ENCODE assay signal across 9 cellular contexts in genomic region chr11:26297179-26297970, GRCh38. TPM values are rescaled to one million over a fixed set of nuclear protein-coding genes. Genes with fewer than 3 reads are reported as not detected.
DNase-seq lines count a peak whose midpoint lies in the region; ATAC-seq and TF ChIP-seq lines count a peak whose summit lies in the region.
"Had no signal": no experiment of that assay in that cellular context is flagged by ENCODE, and none has a peak within 500 bp of the region (broad histone marks: within the 10 kb centered on the region; RNA-seq: fewer than 3 reads in every experiment).

No MANE protein-coding gene starts in this region.

- H3K9me3 ChIP-seq in esophagus muscularis mucosa (no peaks in the 10 kb centered on the region), neuronal stem cell (replicated peaks in 1 of 2; ENCODE audit: control insufficient read depth in 2 of 2, insufficient read depth in 1 of 2, low read depth in 1 of 2, low read length in 2 of 2) (no peaks in the 10 kb centered on the region), T-helper 17 cell (ENCODE audit: control insufficient read depth, low read length, poor library complexity, severe bottlenecking) (no peaks in the 10 kb centered on the region)

- no peak overlapping the region for H3K27ac Mint-ChIP-seq in naive thymus-derived CD8-positive, alpha-beta T cell
- no peak overlapping the region for H3K27ac Mint-ChIP-seq in T-helper 17 cell

- peaks cover 1 to 7% (median 3%) of the 10 kb centered on the region in 5 donors for H3K27me3 Mint-ChIP-seq in naive thymus-derived CD8-positive, alpha-beta T cell
- H3K27me3 Mint-ChIP-seq in T-helper 17 cell, result peaks cover 12% of the 10 kb centered on the region

- ATAC-seq in GM21529 (IDR thresholded peaks at IDR 0.05; ENCODE audit: unreplicated experiment) (peak; percentile 85), T-helper 17 cell (no peak)
- no peak for ATAC-seq in naive thymus-derived CD8-positive, alpha-beta T cell

- no peak for TF ChIP-seq EP300 in esophagus muscularis mucosa (IDR thresholded peaks at IDR 0.05)

- H3K4me2 ChIP-seq in neuronal stem cell (ENCODE audit: insufficient read depth, low read length, poor library complexity, severe bottlenecking), result no peak overlapping the region

- no peak overlapping the region for H3K4ac ChIP-seq in neuronal stem cell (ENCODE audit: low read length)

- H2AK5ac ChIP-seq in neuronal stem cell (ENCODE audit: low read depth, low read length), result no peak overlapping the region

- DNase-seq in EH (ENCODE audit: low read depth), result peak; percentile 48
- DNase-seq in Jurkat, Clone E6-1 (ENCODE audit: low read depth, low spot score), result peak; percentile 52
- no peak for DNase-seq in esophagus muscularis mucosa (ENCODE audit: extremely low spot score)
- DNase-seq in neuronal stem cell (ENCODE audit: low spot score), result peak; percentile 45
- DNase-seq in naive thymus-derived CD8-positive, alpha-beta T cell, result no peak
- DNase-seq in T-helper 17 cell, result no peak

- H2BK120ac ChIP-seq in neuronal stem cell (ENCODE audit: low read depth, low read length), result no peak overlapping the region

- intact Hi-C loops in esophagus muscularis mucosa (cut with DNase I), result loop anchor here (5.0 kb wide), 1 partner anchor 350 kb away; no protein-coding TSS in a partner anchor

- no peaks in the 10 kb centered on the region for H3K27me3 ChIP-seq in esophagus muscularis mucosa
- no peaks in the 10 kb centered on the region for H3K27me3 ChIP-seq in neuronal stem cell (ENCODE audit: control insufficient read depth in 3 of 3, insufficient read depth in 3 of 3, low read depth in 1 of 3, low read length in 3 of 3)

- H3K9me3 Mint-ChIP-seq in naive thymus-derived CD8-positive, alpha-beta T cell, result no peaks in the 10 kb centered on the region

- no peak overlapping the region for H2BK5ac ChIP-seq in neuronal stem cell (ENCODE audit: low read length)

- 14% methylated on average over 5 of the region's 5 CpGs for WGBS in esophagus muscularis mucosa
- WGBS in neuronal stem cell (ENCODE audit: extremely low coverage in 2 of 2, insufficient read length in 2 of 2, insufficient replicate concordance in 1 of 2), 2 donors, result no CpG with 5 or more reads among the region's 5 CpGs

- no peak overlapping the region for H3K4me3 ChIP-seq in Jurkat, Clone E6-1 (ENCODE audit: low read length)
- H3K4me3 ChIP-seq in esophagus muscularis mucosa (no peak overlapping the region), neuronal stem cell (ENCODE audit: low read length in 2 of 2) (no peak overlapping the region)

- H3K14ac ChIP-seq in neuronal stem cell (ENCODE audit: low read length), result no peak overlapping the region

- H3K23ac ChIP-seq in neuronal stem cell (ENCODE audit: low read depth, low read length, poor library complexity), result no peak overlapping the region

- no peaks in the 10 kb centered on the region for H3K36me3 ChIP-seq in esophagus muscularis mucosa
- H3K36me3 ChIP-seq in neuronal stem cell (replicated peaks in 1 of 2; ENCODE audit: control insufficient read depth in 2 of 2, insufficient read depth in 2 of 2, low read length in 2 of 2), result no peaks in the 10 kb centered on the region

- H3K4me1 ChIP-seq in esophagus muscularis mucosa (peaks cover 0 to 11% (median 7%) of the 10 kb centered on the region in 4 donors), neuronal stem cell (ENCODE audit: control insufficient read depth in 2 of 2, insufficient read depth in 1 of 2, low read depth in 1 of 2, low read length in 2 of 2) (no peaks in the 10 kb centered on the region)

- TF ChIP-seq POLR2A in esophagus muscularis mucosa (IDR thresholded peaks at IDR 0.05; ENCODE audit: low read depth), result no peak

- H3K4me3 Mint-ChIP-seq in naive thymus-derived CD8-positive, alpha-beta T cell, result no peak overlapping the region
- H3K4me3 Mint-ChIP-seq in T-helper 17 cell, result no peak overlapping the region

- no peak overlapping the region for H2BK12ac ChIP-seq in neuronal stem cell (ENCODE audit: low read length)

- H4K91ac ChIP-seq in neuronal stem cell (ENCODE audit: low read depth, low read length, poor library complexity), result no peak overlapping the region

- H3K36me3 Mint-ChIP-seq in naive thymus-derived CD8-positive, alpha-beta T cell, result no peaks in the 10 kb centered on the region
- H3K36me3 Mint-ChIP-seq in T-helper 17 cell (ENCODE audit: low read depth), result no peaks in the 10 kb centered on the region

- TF ChIP-seq CTCF in esophagus muscularis mucosa (IDR thresholded peaks at IDR 0.05), result peak; percentile 36 to 68 (median 49)

- peak overlapping the region; percentile 53 for H2AFZ ChIP-seq in neuronal stem cell (ENCODE audit: low read length)

- H3K27ac ChIP-seq in esophagus muscularis mucosa (replicated peaks in 1 of 4) (no peak overlapping the region), neuronal stem cell (replicated peaks; ENCODE audit: low read length) (no peak overlapping the region)

- H3K4me1 Mint-ChIP-seq in naive thymus-derived CD8-positive, alpha-beta T cell, result no peaks in the 10 kb centered on the region
- no peaks in the 10 kb centered on the region for H3K4me1 Mint-ChIP-seq in T-helper 17 cell

- no peaks in the 10 kb centered on the region for H3K79me1 ChIP-seq in neuronal stem cell (ENCODE audit: low read depth, low read length)

- POLR2A ChIA-PET in naive thymus-derived CD8-positive, alpha-beta T cell (lab: Charles Lee), result no interaction called here

- no peak overlapping the region for H3K18ac ChIP-seq in neuronal stem cell (ENCODE audit: low read length)

- no peak overlapping the region for H2BK15ac ChIP-seq in neuronal stem cell (ENCODE audit: low read length)

- H4K8ac ChIP-seq in neuronal stem cell (ENCODE audit: low read depth, low read length), result no peak overlapping the region

- no peak overlapping the region for H3K9ac ChIP-seq in neuronal stem cell (ENCODE audit: low read depth, low read length, poor library complexity)

TF ChIP-seq in PFSK-1, 5 proteins besides CTCF, POLR2A, EP300 and RAD21:
- TF ChIP-seq REST (IDR thresholded peaks at IDR 0.05; ENCODE audit: insufficient read depth in 1 of 2, low read depth in 2 of 2, low read length in 2 of 2) (no peak), FOXP2 (optimal IDR thresholded peaks at IDR 0.05; ENCODE audit: borderline replicate concordance, extremely low read depth, extremely low read length, insufficient read depth) (peak; percentile 53)
TF ChIP-seq in PFSK-1: peak in this region for 1.

RNA-seq across cellular contexts. Expression of gene ANO3, which starts 34.6 kb away (rescaled TPM):
- not detected for polyA plus RNA-seq in Jurkat, Clone E6-1 (2012; ENCODE audit: insufficient read depth, insufficient read length)
- polyA plus RNA-seq in PFSK-1 (2012; ENCODE audit: insufficient read length, low read depth), result 0.73 TPM
- under 1 TPM in 1 of 4 donors, not detected in 3; 0.17 TPM for total RNA-seq in esophagus muscularis mucosa
- polyA plus RNA-seq in neuronal stem cell (2013, experiment 1 of 2), result 0.38 TPM
- polyA plus RNA-seq in neuronal stem cell (2013, experiment 2 of 2), result 0.36 TPM
- total RNA-seq in naive thymus-derived CD8-positive, alpha-beta T cell, result not detected
- not detected for polyA plus RNA-seq in naive thymus-derived CD8-positive, alpha-beta T cell
- not detected for total RNA-seq in T-helper 17 cell
- total RNA-seq: activated CD8-positive, alpha-beta memory T cell treated with anti-CD3 and anti-CD28 coated beads for 36 hours had no signal

Comparison
In these comparisons a context has a peak if more than half of its experiments do, and no peak if none do; other contexts are left out.
1. DNase-seq: peak in EH (single experiment), Jurkat, Clone E6-1 (single experiment) and neuronal stem cell (single experiment); none in esophagus muscularis mucosa (single experiment), naive thymus-derived CD8-positive, alpha-beta T cell (0 of 10) and T-helper 17 cell (0 of 3).